ENCODE assay signal across 24 cellular contexts in genomic region chr1:29635501-29636263, GRCh38.
"Had no signal": no experiment of that assay in that cellular context is flagged by ENCODE, and none has a peak within 500 bp of the region (broad histone marks: within the 10 kb centered on the region; RNA-seq: fewer than 3 reads in every experiment).

No MANE protein-coding gene starts in this region.

- DNase-seq: activated CD4-positive, alpha-beta T cell treated with anti-CD3 and anti-CD28 coated beads, Interleukin-2, amount 10 ng/mL, durations not matched to agents 7 days and 5 days; activated CD8-positive, alpha-beta T cell treated with anti-CD3 and anti-CD28 coated beads, Interleukin-2, amount 10 ng/mL, durations not matched to agents 7 days and 5 days; activated gamma-delta T cell; activated naive CD4-positive, alpha-beta T cell treated with anti-CD3 and anti-CD28 coated beads, Interleukin-2, amount 50 U/mL, for 16 hours; activated naive CD8-positive, alpha-beta T cell treated with anti-CD3 and anti-CD28 coated beads, Interleukin-2, amount 50 U/mL, for 24 hours; effector CD8-positive, alpha-beta T cell; foreskin melanocyte; hippocampal formation; left ventricle myocardium superior; mammary epithelial cell; midbrain; occipital lobe; stimulated activated CD4-positive, alpha-beta T cell treated with anti-CD3 and anti-CD28 coated beads, Interleukin-2, amount 100 ng/mL, for 48 hours; stimulated activated CD8-positive, alpha-beta memory T cell treated with anti-CD3 and anti-CD28 coated beads, Interleukin-4, amount 100 ng/mL, for 48 hours; stimulated activated naive CD4-positive, alpha-beta T cell; T-cell; testis; trophoblast cell had no signal

- H3K9me3 Mint-ChIP-seq: activated CD4-positive, alpha-beta T cell treated with anti-CD3 and anti-CD28 coated beads, Interleukin-2, amount 10 ng/mL, durations not matched to agents 7 days and 5 days; activated naive CD8-positive, alpha-beta T cell treated with anti-CD3 and anti-CD28 coated beads, Interleukin-2, amount 50 U/mL, for 24 hours; dendritic cell treated with granulocyte-macrophage colony-stimulating factor and Interleukin-4, amounts not matched to agents 40 ng/mL and 50 ng/mL, for 4 days; nephron; T-cell; T-helper 2 cell treated with Interferon-gamma antibody and Interleukin-4, amounts not matched to agents 5 μg/mL and 100 μg/mL, for 36 hours had no signal

- H3K36me3 Mint-ChIP-seq: T-cell had no signal

- H3K27me3 ChIP-seq: testis had no signal

- ATAC-seq: activated CD4-positive, CD25-positive, alpha-beta regulatory T cell treated with anti-CD3 and anti-CD28 coated beads, Interleukin-2, amount 50 U/mL, for 24 hours; activated CD8-positive, alpha-beta T cell treated with anti-CD3 and anti-CD28 coated beads, Interleukin-2, amount 10 ng/mL, durations not matched to agents 7 days and 5 days; activated naive CD8-positive, alpha-beta T cell treated with anti-CD3 and anti-CD28 coated beads, Interleukin-2, amount 50 U/mL, for 24 hours; left ventricle myocardium superior; SK-N-SH treated with all-trans-retinoic acid at 6 μM for 48 hours; T-cell had no signal

- H3K4me1 ChIP-seq: testis had no signal

- H3K27ac Mint-ChIP-seq: activated CD4-positive, alpha-beta T cell treated with anti-CD3 and anti-CD28 coated beads, Interleukin-2, amount 10 ng/mL, durations not matched to agents 7 days and 5 days; activated CD8-positive, alpha-beta T cell treated with anti-CD3 and anti-CD28 coated beads, Interleukin-2, amount 10 ng/mL, durations not matched to agents 7 days and 5 days; activated naive CD8-positive, alpha-beta T cell treated with anti-CD3 and anti-CD28 coated beads, Interleukin-2, amount 50 U/mL, for 24 hours; dendritic cell treated with granulocyte-macrophage colony-stimulating factor and Interleukin-4, amounts not matched to agents 40 ng/mL and 50 ng/mL, for 4 days; T-helper 2 cell treated with Interferon-gamma antibody and Interleukin-4, amounts not matched to agents 5 μg/mL and 100 μg/mL, for 36 hours had no signal

- H3K9me3 ChIP-seq: testis had no signal

- H3K4me1 Mint-ChIP-seq: activated CD4-positive, alpha-beta T cell treated with anti-CD3 and anti-CD28 coated beads, Interleukin-2, amount 10 ng/mL, durations not matched to agents 7 days and 5 days; activated naive CD8-positive, alpha-beta T cell treated with anti-CD3 and anti-CD28 coated beads, Interleukin-2, amount 50 U/mL, for 24 hours; T-cell had no signal

- H3K4me3 Mint-ChIP-seq: activated CD4-positive, alpha-beta T cell treated with anti-CD3 and anti-CD28 coated beads, Interleukin-2, amount 10 ng/mL, durations not matched to agents 7 days and 5 days; activated CD8-positive, alpha-beta T cell treated with anti-CD3 and anti-CD28 coated beads, Interleukin-2, amount 10 ng/mL, durations not matched to agents 7 days and 5 days; activated naive CD8-positive, alpha-beta T cell treated with anti-CD3 and anti-CD28 coated beads, Interleukin-2, amount 50 U/mL, for 24 hours; dendritic cell treated with granulocyte-macrophage colony-stimulating factor and Interleukin-4, amounts not matched to agents 40 ng/mL and 50 ng/mL, for 4 days; nephron; T-cell; T-helper 2 cell treated with Interferon-gamma antibody and Interleukin-4, amounts not matched to agents 5 μg/mL and 100 μg/mL, for 36 hours had no signal

- H3K4me3 ChIP-seq: testis had no signal

- H3K27ac ChIP-seq: testis, VCaP had no signal

- H3K27me3 Mint-ChIP-seq: activated CD4-positive, alpha-beta T cell treated with anti-CD3 and anti-CD28 coated beads, Interleukin-2, amount 10 ng/mL, durations not matched to agents 7 days and 5 days; dendritic cell treated with granulocyte-macrophage colony-stimulating factor and Interleukin-4, amounts not matched to agents 40 ng/mL and 50 ng/mL, for 4 days had no signal
